In genomic region chr20:46913329-46914044, GRCh38 we compare ENCODE assay signal across 18 cellular contexts. TPM values are rescaled to one million over a fixed set of nuclear protein-coding genes. Genes with fewer than 3 reads are reported as not detected.
DNase-seq lines count a peak whose midpoint lies in the region; ATAC-seq, FAIRE-seq and TF ChIP-seq lines count a peak whose summit lies in the region.
"Had no signal": no experiment of that assay in that cellular context is flagged by ENCODE, and none has a peak within 500 bp of the region (broad histone marks: within the 10 kb centered on the region; RNA-seq: fewer than 3 reads in every experiment).

No MANE protein-coding gene starts in this region.

- H3K23ac ChIP-seq in H1 (ENCODE audit: insufficient read length), result no peak overlapping the region

- H2AK5ac ChIP-seq in H1 (ENCODE audit: low read depth, low read length), result no peak overlapping the region

- H3K27ac ChIP-seq in H1 (ENCODE audit: low read depth, low read length), result no peak overlapping the region
- H3K27ac ChIP-seq: C4-2B had no signal

- TF ChIP-seq EP300 in H1 (IDR thresholded peaks at IDR 0.05; ENCODE audit: borderline replicate concordance in 1 of 2, low read depth in 2 of 2, low read length in 2 of 2), result no peak

- H4K5ac ChIP-seq in H1 (ENCODE audit: insufficient read length, low read depth, low read length), result no peak overlapping the region

- peaks cover 2% of the 10 kb centered on the region; the same call in 1 of the 2 replicates for H3K23me2 ChIP-seq in H1 (ENCODE audit: low read depth, low read length)

- no peak overlapping the region for H2BK120ac ChIP-seq in H1 (replicated peaks; ENCODE audit: low read depth, low read length)

- no peak for ATAC-seq in GM18505 (IDR thresholded peaks at IDR 0.05; ENCODE audit: unreplicated experiment)

- no peaks in the 10 kb centered on the region for H3K79me1 ChIP-seq in H1 (ENCODE audit: low read depth, low read length)

- H3K9ac ChIP-seq in H1 (replicated peaks in 1 of 4; ENCODE audit: extremely low read depth in 1 of 4, low read depth in 3 of 4, low read length in 3 of 4), result no peak overlapping the region

- no peaks in the 10 kb centered on the region for H4K20me1 ChIP-seq in H1 (replicated peaks in 1 of 2; ENCODE audit: control insufficient read depth in 1 of 2, insufficient read depth in 2 of 2, low read length in 2 of 2)

- H3K27me3 ChIP-seq in H1 (replicated peaks in 1 of 4; ENCODE audit: control insufficient read depth in 3 of 4, extremely low read depth in 1 of 4, insufficient read depth in 3 of 4, low read length in 3 of 4), result no peaks in the 10 kb centered on the region

- H3K18ac ChIP-seq in H1 (ENCODE audit: extremely low read depth, low read length), result no peak overlapping the region

- no peaks in the 10 kb centered on the region for H3K9me3 ChIP-seq in H1 (ENCODE audit: insufficient read depth in 2 of 2, low read depth in 1 of 2, low read length in 1 of 2)
- H3K9me3 ChIP-seq: HAP-1 had no signal

- no peak overlapping the region for H2BK12ac ChIP-seq in H1 (ENCODE audit: low read depth, low read length)

- H4K8ac ChIP-seq in H1 (ENCODE audit: extremely low read depth, insufficient read depth, low read length), result no peak overlapping the region

- DNase-seq in NCI-H82 (lab: John Stamatoyannopoulos, UW) (peak; percentile 32), NCI-H82 treated with DMSO at 0.1 percent for 48 hours (lab: John Stamatoyannopoulos, UW; ENCODE audit: unreplicated experiment) (no peak), NCI-H69 (lab: John Stamatoyannopoulos, UW) (peak; percentile 28), H1 (ENCODE audit: low read depth in 1 of 2, low spot score in 2 of 2) (no peak), DMS153 treated with DMSO at 0.1 percent for 48 hours (lab: John Stamatoyannopoulos, UW; ENCODE audit: unreplicated experiment) (no peak)
- DNase-seq in activated CD4-positive, alpha-beta T cell treated with anti-CD3 and anti-CD28 coated beads for 1 hour, result no peak
- DNase-seq: CD4-positive, alpha-beta memory T cell; DMS79 treated with DMSO at 0.1 percent for 48 hours; EL; GOT3 had no signal

- no peak overlapping the region for H4K91ac ChIP-seq in H1 (replicated peaks; ENCODE audit: insufficient read length, low read length)

- no peak overlapping the region for H2BK5ac ChIP-seq in H1 (ENCODE audit: low read depth, low read length)

- 0 out of 2 replicates have a peak overlapping the region, but pooled peaks have one; percentile 10 for H2BK15ac ChIP-seq in H1 (ENCODE audit: low read length)

- no peak for TF ChIP-seq CTCF in H1 (IDR thresholded peaks at IDR 0.05; ENCODE audit: control extremely low read depth in 1 of 3, insufficient read depth in 1 of 3, low read depth in 1 of 3, low read length in 3 of 3)

- no peak for FAIRE-seq in H1 (lab: Jason Lieb, UNC)
- FAIRE-seq: A204.1, D721Med, G401.6, GM12891 had no signal

- POLR2A ChIA-PET in H1 (lab: Charles Lee; ENCODE audit: partially characterized antibody), result interaction anchor here (0.7 kb wide), 1 partner anchor 21 kb away, joined by 3 read pairs; no protein-coding TSS in a partner anchor

- no peak overlapping the region for H3K4me2 ChIP-seq in H1 (ENCODE audit: insufficient read depth in 1 of 2, low read depth in 2 of 2, low read length in 2 of 2)

- no peak overlapping the region for H3K4ac ChIP-seq in H1 (replicated peaks; ENCODE audit: insufficient read length, low read depth, low read length)

- H2AFZ ChIP-seq in H1 (ENCODE audit: low read length), result no peak overlapping the region

- no peaks in the 10 kb centered on the region for H3K4me1 ChIP-seq in H1 (replicated peaks in 1 of 4; ENCODE audit: control insufficient read depth in 3 of 4, insufficient read depth in 4 of 4, low read length in 3 of 4)
- H3K4me1 ChIP-seq: HAP-1 had no signal

- H3K4me3 ChIP-seq in H1 (ENCODE audit: extremely low read depth in 1 of 4, insufficient read depth in 2 of 4, low read depth in 3 of 4, low read length in 4 of 4), result no peak overlapping the region
- H3K4me3 ChIP-seq: HAP-1 had no signal

- H3K36me3 ChIP-seq in H1 (ENCODE audit: control insufficient read depth in 2 of 4, insufficient read depth in 4 of 4, low read length in 3 of 4), result no peaks in the 10 kb centered on the region
- H3K36me3 ChIP-seq: HAP-1 had no signal

- H3K79me2 ChIP-seq in H1 (ENCODE audit: control insufficient read depth in 1 of 2, insufficient read depth in 2 of 2, low read length in 2 of 2), result no peaks in the 10 kb centered on the region

- WGBS in H1 (ENCODE audit: extremely low coverage in 1 of 2, insufficient coverage in 1 of 2, insufficient read length in 1 of 2, insufficient replicate concordance in 2 of 2, low coverage in 1 of 2, low lambda C conversion rate in 2 of 2, missing lambda C conversion rate in 1 of 2), 2 experiments, result 88% methylated on average over 5 of the region's 5 CpGs; no CpG with 5 or more reads in 1 of the 2 experiments

- H2BK20ac ChIP-seq in H1 (ENCODE audit: low read length), result no peak overlapping the region

- no peak overlapping the region for H3K56ac ChIP-seq in H1 (replicated peaks; ENCODE audit: insufficient read length, low read depth, low read length)

- CTCF ChIA-PET in H1 (lab: Charles Lee; ENCODE audit: partially characterized antibody), result no interaction called here

- no peak overlapping the region for H3K14ac ChIP-seq in H1 (ENCODE audit: insufficient read length)

- TF ChIP-seq RAD21 in H1 (IDR thresholded peaks at IDR 0.05 in 1 of 2, conservative IDR thresholded peaks at IDR 0.05 in 1 of 2; ENCODE audit: low read depth in 2 of 2, low read length in 2 of 2), result no peak

- TF ChIP-seq POLR2A in H1 (IDR thresholded peaks at IDR 0.05; ENCODE audit: control extremely low read depth in 1 of 2, low read depth in 2 of 2, low read length in 2 of 2) (no peak), GM18505 (IDR thresholded peaks at IDR 0.05; ENCODE audit: borderline replicate concordance, extremely low read depth, insufficient read depth, insufficient read length) (no peak)

TF ChIP-seq in H1, 55 proteins besides CTCF, POLR2A, EP300 and RAD21:
- TF ChIP-seq CTBP2 (IDR thresholded peaks at IDR 0.05; ENCODE audit: borderline replicate concordance, insufficient read depth, insufficient read length, low read length), result no peak
- TF ChIP-seq SUZ12 (IDR thresholded peaks at IDR 0.05; ENCODE audit: low read length), result no peak
- TF ChIP-seq EGR1 (IDR thresholded peaks at IDR 0.05; ENCODE audit: borderline replicate concordance, low read depth, low read length), result no peak
- no peak for TF ChIP-seq SP1 (IDR thresholded peaks at IDR 0.05; ENCODE audit: low read depth, low read length)
- TF ChIP-seq E2F6 (IDR thresholded peaks at IDR 0.05), result no peak
- no peak for TF ChIP-seq CHD1 (IDR thresholded peaks at IDR 0.05; ENCODE audit: low read depth, low read length)
- TF ChIP-seq KDM1A (IDR thresholded peaks at IDR 0.05; ENCODE audit: borderline replicate concordance, low read length), result no peak
- TF ChIP-seq BRCA1 (IDR thresholded peaks at IDR 0.05; ENCODE audit: low read depth, low read length), result no peak
- no peak for TF ChIP-seq GABPA (IDR thresholded peaks at IDR 0.05; ENCODE audit: borderline replicate concordance, insufficient read depth, low read length)
- no peak for TF ChIP-seq TBP (IDR thresholded peaks at IDR 0.05; ENCODE audit: low read depth, low read length)
- TF ChIP-seq POU5F1 (IDR thresholded peaks at IDR 0.05; ENCODE audit: low read depth, low read length), result no peak
- no peak for TF ChIP-seq NRF1 (IDR thresholded peaks at IDR 0.05; ENCODE audit: low read depth, low read length)
- no peak for TF ChIP-seq PHF8 (conservative IDR thresholded peaks at IDR 0.05; ENCODE audit: low read depth, low read length)
- TF ChIP-seq ATF2 (IDR thresholded peaks at IDR 0.05; ENCODE audit: low read length), result no peak
- no peak for TF ChIP-seq TAF1 (IDR thresholded peaks at IDR 0.05; ENCODE audit: low read depth, low read length)
TF ChIP-seq in H1: peak in this region for 0.

RNA-seq across cellular contexts. Expression of gene EYA2, which starts 18.8 kb away (rescaled TPM):
- 1.6 and 1.7 TPM in 2 replicates for total RNA-seq in H1 (2021; fragmentation: NEBNext Ultra II Directional; extraction: Animal tissue kit (Norgen Biotek cat#: 25700))
- polyA plus RNA-seq in H1 (2011; rRNA removed), result 1.6 and 2.0 TPM in 2 replicates
- 1.8 TPM for polyA plus RNA-seq in H1 (2011; cell fraction: cytosol; rRNA removed)
- polyA plus RNA-seq in H1 (2011; cell fraction: nucleus; rRNA removed), result 2.8 TPM
- polyA plus RNA-seq in H1 (2012, experiment 1 of 2), result 2.0 to 2.6 TPM (median 2.3 TPM) in 4 replicates
- 1.7 TPM for polyA plus RNA-seq in H1 (2012, experiment 2 of 2)
- polyA plus RNA-seq in H1 (2013, experiment 1 of 2), result 1.1 TPM
- polyA plus RNA-seq in H1 (2013, experiment 2 of 2), result 0.68 TPM
- polyA minus RNA-seq in H1 (2011; rRNA and poly(A)+ RNA removed), result 1.9 and 3.7 TPM in 2 replicates
- polyA minus RNA-seq in H1 (2011; cell fraction: cytosol; rRNA and poly(A)+ RNA removed), result 1.5 TPM
- polyA minus RNA-seq in H1 (2011; cell fraction: nucleus; rRNA and poly(A)+ RNA removed), result 1.9 TPM
- total RNA-seq: CD4-positive, alpha-beta memory T cell; HT1080 had no signal
- polyA plus RNA-seq: CD4-positive, alpha-beta memory T cell had no signal

Comparison
In these comparisons a context has a peak if more than half of its experiments do, and no peak if none do; other contexts are left out.
1. DNase-seq: peak in NCI-H82 (single experiment) and NCI-H69 (single experiment); none in NCI-H82 treated with DMSO at 0.1 percent for 48 hours (single experiment), H1 (0 of 2), DMS153 treated with DMSO at 0.1 percent for 48 hours (single experiment) and activated CD4-positive, alpha-beta T cell treated with anti-CD3 and anti-CD28 coated beads for 1 hour (single experiment).